ENCODE assay signal across 12 cellular contexts in the genomic region with DNA sequence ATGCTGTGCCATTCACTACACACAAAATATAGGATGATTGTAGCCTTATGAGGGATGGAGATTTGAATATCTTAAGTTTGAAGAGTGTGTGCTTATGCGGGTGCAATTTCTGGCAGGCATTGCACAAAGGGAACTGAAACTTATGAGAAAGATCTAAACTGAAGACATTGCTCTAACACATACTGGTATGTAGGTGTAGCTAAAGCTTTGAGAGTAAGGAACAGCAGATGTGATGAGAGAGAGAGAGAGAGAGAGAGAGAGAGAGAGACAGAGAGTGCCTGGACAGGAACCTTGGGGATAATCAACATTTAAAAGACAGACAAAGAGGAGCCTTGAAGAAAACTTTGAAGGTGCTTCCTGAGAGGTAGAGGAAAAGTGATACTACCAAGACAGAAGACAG.
A peak's percentile ranks its signal among the peaks of the same experiment; 100 is the strongest.
DNase-seq lines count a peak whose midpoint lies in the region; ATAC-seq and TF ChIP-seq lines count a peak whose summit lies in the region.
"Had no signal": no experiment of that assay in that cellular context is flagged by ENCODE, and none has a peak within 500 bp of the region (broad histone marks: within the 10 kb centered on the region; RNA-seq: fewer than 3 reads in every experiment).

No MANE protein-coding gene starts in this region.

- no TSS peak for BruUV-seq in Panc1 (replicated peaks; lab: Mats Ljungman, UMichigan)

- CTCF ChIA-PET in Panc1 (lab: Charles Lee) = no interaction called here

- intact Hi-C loops in Panc1 (cut with micrococcal nuclease; ENCODE audit: unreplicated experiment) = no loop called here
- intact Hi-C loops in lower lobe of right lung (cut with DNase I) = no loop called here

- no peaks in the 10 kb centered on the region for H3K27me3 ChIP-seq in Panc1 (ENCODE audit: control insufficient read depth, insufficient read depth, low read length)
- H3K27me3 ChIP-seq in lower lobe of right lung (ENCODE audit: low read depth) = no peaks in the 10 kb centered on the region
- H3K27me3 ChIP-seq in effector memory CD4-positive, alpha-beta T cell (replicated peaks; ENCODE audit: control insufficient read depth, insufficient read depth, low read length, poor library complexity, severe bottlenecking) = no peaks in the 10 kb centered on the region
- H3K27me3 ChIP-seq: ascending aorta, SJCRH30 had no signal

- H3K4me3 ChIP-seq in Panc1 (ENCODE audit: low read depth in 2 of 2, low read length in 2 of 2) = no peak overlapping the region
- H3K4me3 ChIP-seq in lower lobe of right lung = no peak overlapping the region
- no peak overlapping the region for H3K4me3 ChIP-seq in effector memory CD4-positive, alpha-beta T cell (ENCODE audit: insufficient read depth, low read depth, low read length, poor library complexity, severe bottlenecking)
- H3K4me3 ChIP-seq: ascending aorta, SJCRH30 had no signal

- POLR2A ChIA-PET in Panc1 (lab: Charles Lee) = no interaction called here

- H3K36me3 ChIP-seq in Panc1 (ENCODE audit: control insufficient read depth, insufficient read depth, low read length) = no peaks in the 10 kb centered on the region
- H3K36me3 ChIP-seq in lower lobe of right lung = no peaks in the 10 kb centered on the region
- no peaks in the 10 kb centered on the region for H3K36me3 ChIP-seq in effector memory CD4-positive, alpha-beta T cell (ENCODE audit: control insufficient read depth, insufficient read depth, low read length)
- H3K36me3 ChIP-seq: ascending aorta, SJCRH30 had no signal

- in situ Hi-C loops in Panc1 (cut with HindIII; ENCODE audit: low pct_unique_long_range_greater_than_20kb, low sequenced_read_pairs) = no loop called here

- ATAC-seq in GM18867 (IDR thresholded peaks at IDR 0.05; ENCODE audit: unreplicated experiment) = peak; percentile 98
- peak; percentile 99 for ATAC-seq in GM21447 (IDR thresholded peaks at IDR 0.05; ENCODE audit: unreplicated experiment)
- peak; percentile 96 for ATAC-seq in HG03095 (IDR thresholded peaks at IDR 0.05; ENCODE audit: unreplicated experiment)
- no peak for ATAC-seq in Panc1
- ATAC-seq in lower lobe of right lung = no peak

- DNase-seq in Panc1 (ENCODE audit: low read depth, low spot score) (no peak), lower lobe of right lung (no peak), retina (no peak), NCI-H1417 (lab: John Stamatoyannopoulos, UW) (no peak)
- no peak for DNase-seq in effector memory CD4-positive, alpha-beta T cell
- DNase-seq: activated CD4-positive, alpha-beta T cell treated with anti-CD3 and anti-CD28 coated beads, Interleukin-2, amount 50 U/mL, for 48 hours; DMS53; SJCRH30 had no signal

- H3K4me1 ChIP-seq in Panc1 (ENCODE audit: control insufficient read depth, insufficient read depth, low read length) (no peaks in the 10 kb centered on the region), lower lobe of right lung (no peaks in the 10 kb centered on the region)
- no peaks in the 10 kb centered on the region for H3K4me1 ChIP-seq in effector memory CD4-positive, alpha-beta T cell (ENCODE audit: control insufficient read depth, insufficient read depth, low read length, poor library complexity, severe bottlenecking)
- H3K4me1 ChIP-seq: ascending aorta had no signal

- H3K9me3 ChIP-seq in Panc1 (ENCODE audit: control insufficient read depth, insufficient read depth, low read depth, low read length) (no peaks in the 10 kb centered on the region), lower lobe of right lung (no peaks in the 10 kb centered on the region)
- H3K9me3 ChIP-seq in effector memory CD4-positive, alpha-beta T cell (ENCODE audit: control insufficient read depth, low read length) = no peaks in the 10 kb centered on the region
- H3K9me3 ChIP-seq: ascending aorta had no signal

- TF ChIP-seq CTCF in Panc1 (IDR thresholded peaks at IDR 0.05) (no peak), lower lobe of right lung (IDR thresholded peaks at IDR 0.05) (no peak)

- H3K27ac ChIP-seq in Panc1 (ENCODE audit: low read length) (peak overlapping the region; percentile 34; the same call in 1 of the 2 replicates), lower lobe of right lung (no peak overlapping the region)
- no peak overlapping the region for H3K27ac ChIP-seq in effector memory CD4-positive, alpha-beta T cell (ENCODE audit: insufficient read depth, low read length, poor library complexity, severe bottlenecking)
- H3K27ac ChIP-seq: ascending aorta, SJCRH30 had no signal

Comparison
In these comparisons a context has a peak if more than half of its experiments do, and no peak if none do; other contexts are left out.
1. ATAC-seq: peak in GM18867 (single experiment), GM21447 (single experiment) and HG03095 (single experiment); none in Panc1 (single experiment) and lower lobe of right lung (0 of 2).